Comparison of ENCODE assay signal across 8 cellular contexts in the genomic region with DNA sequence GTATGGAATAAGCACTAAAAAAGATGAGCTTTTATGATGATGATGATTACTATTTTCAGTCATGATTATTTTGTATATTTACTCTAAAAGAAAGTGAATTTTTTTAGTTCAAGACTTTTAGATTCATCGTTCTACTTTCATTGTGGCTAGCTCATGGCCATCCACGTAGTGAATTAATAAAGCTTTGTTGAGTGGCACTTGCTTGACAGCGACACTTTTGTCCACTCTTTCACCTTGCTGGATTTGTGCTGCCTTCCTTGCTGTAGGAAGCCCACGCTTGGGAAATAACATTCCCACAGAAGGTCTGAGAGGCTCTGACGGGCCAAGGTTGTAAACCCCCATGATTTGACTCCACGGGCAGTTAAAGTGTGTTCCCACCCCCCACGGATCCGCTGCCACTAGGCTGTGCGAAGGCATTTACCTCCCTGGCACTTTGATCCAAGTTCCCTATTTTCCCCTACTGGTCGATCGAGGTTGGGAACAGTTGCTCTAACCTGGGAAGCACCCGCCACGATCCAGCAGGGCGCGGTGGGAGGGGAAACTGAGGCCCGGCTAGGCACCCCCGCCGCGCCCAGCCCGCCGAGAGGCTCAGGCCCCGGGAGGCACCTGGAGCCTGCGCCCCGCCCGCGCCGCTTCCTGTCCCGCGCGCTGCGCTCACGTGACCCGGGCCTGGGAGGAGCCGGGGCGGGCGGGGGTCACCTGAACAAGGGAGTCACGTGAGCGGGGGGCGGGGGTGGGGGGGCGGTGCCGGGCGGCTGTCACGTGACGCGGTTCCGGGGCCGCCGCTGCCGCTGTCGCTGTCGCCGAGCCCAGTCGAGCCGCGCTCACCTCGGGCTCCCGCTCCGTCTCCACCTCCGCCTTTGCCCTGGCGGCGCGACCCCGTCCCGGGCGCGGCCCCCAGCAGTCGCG. TPM values are rescaled to one million over a fixed set of nuclear protein-coding genes. Genes with fewer than 3 reads are reported as not detected.
A peak's percentile ranks its signal among the peaks of the same experiment; 100 is the strongest.
DNase-seq lines count a peak whose midpoint lies in the region; TF ChIP-seq lines count a peak whose summit lies in the region.

A gene with protein sequence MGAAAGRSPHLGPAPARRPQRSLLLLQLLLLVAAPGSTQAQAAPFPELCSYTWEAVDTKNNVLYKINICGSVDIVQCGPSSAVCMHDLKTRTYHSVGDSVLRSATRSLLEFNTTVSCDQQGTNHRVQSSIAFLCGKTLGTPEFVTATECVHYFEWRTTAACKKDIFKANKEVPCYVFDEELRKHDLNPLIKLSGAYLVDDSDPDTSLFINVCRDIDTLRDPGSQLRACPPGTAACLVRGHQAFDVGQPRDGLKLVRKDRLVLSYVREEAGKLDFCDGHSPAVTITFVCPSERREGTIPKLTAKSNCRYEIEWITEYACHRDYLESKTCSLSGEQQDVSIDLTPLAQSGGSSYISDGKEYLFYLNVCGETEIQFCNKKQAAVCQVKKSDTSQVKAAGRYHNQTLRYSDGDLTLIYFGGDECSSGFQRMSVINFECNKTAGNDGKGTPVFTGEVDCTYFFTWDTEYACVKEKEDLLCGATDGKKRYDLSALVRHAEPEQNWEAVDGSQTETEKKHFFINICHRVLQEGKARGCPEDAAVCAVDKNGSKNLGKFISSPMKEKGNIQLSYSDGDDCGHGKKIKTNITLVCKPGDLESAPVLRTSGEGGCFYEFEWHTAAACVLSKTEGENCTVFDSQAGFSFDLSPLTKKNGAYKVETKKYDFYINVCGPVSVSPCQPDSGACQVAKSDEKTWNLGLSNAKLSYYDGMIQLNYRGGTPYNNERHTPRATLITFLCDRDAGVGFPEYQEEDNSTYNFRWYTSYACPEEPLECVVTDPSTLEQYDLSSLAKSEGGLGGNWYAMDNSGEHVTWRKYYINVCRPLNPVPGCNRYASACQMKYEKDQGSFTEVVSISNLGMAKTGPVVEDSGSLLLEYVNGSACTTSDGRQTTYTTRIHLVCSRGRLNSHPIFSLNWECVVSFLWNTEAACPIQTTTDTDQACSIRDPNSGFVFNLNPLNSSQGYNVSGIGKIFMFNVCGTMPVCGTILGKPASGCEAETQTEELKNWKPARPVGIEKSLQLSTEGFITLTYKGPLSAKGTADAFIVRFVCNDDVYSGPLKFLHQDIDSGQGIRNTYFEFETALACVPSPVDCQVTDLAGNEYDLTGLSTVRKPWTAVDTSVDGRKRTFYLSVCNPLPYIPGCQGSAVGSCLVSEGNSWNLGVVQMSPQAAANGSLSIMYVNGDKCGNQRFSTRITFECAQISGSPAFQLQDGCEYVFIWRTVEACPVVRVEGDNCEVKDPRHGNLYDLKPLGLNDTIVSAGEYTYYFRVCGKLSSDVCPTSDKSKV (N-terminal part only) (plus strand): TSS at position 788 of the 909 bp plus-strand sequence. CDS start 165 bp downstream, outside the sequence.

- no peaks in the 10 kb centered on the region for H3F3A ChIP-seq in OCI-LY1 (ENCODE audit: insufficient read depth, low read length)

- H3K4me3 ChIP-seq in OCI-LY1 (ENCODE audit: low read depth, low read length, poor library complexity, severe bottlenecking), result peak within 1 kb of the TSS; percentile 72

- H3K79me2 ChIP-seq in OCI-LY1 (ENCODE audit: insufficient read depth, low read length), result no peaks in the 10 kb centered on the region

- peak within 1 kb of the TSS; percentile 94 for H3K4me2 ChIP-seq in OCI-LY1 (ENCODE audit: low read length)

- H3K4me1 ChIP-seq in OCI-LY1 (ENCODE audit: insufficient read depth, low read length, severe bottlenecking), result peaks cover 17% of the 10 kb centered on the region

- H3K9ac ChIP-seq in OCI-LY1 (ENCODE audit: low read length), result peak within 1 kb of the TSS; percentile 86

- H3K9me2 ChIP-seq in OCI-LY1 (ENCODE audit: low read depth, low read length), result no peaks in the 10 kb centered on the region

- peak within 1 kb of the TSS; percentile 97 for H3K27ac Mint-ChIP-seq in endothelial cell (ENCODE audit: unreplicated experiment)

- H3K9me3 Mint-ChIP-seq in endothelial cell (ENCODE audit: unreplicated experiment), result no peaks in the 10 kb centered on the region

- no peak for TF ChIP-seq CTCF in GM20000 (IDR thresholded peaks at IDR 0.05; ENCODE audit: extremely low read depth, missing control alignments)
- TF ChIP-seq CTCF in OCI-LY1 (IDR thresholded peaks at IDR 0.05; ENCODE audit: low read length), result no peak
- TF ChIP-seq CTCF in endothelial cell (IDR thresholded peaks at IDR 0.05; ENCODE audit: unreplicated experiment), result peak; percentile 18

- H3K27ac ChIP-seq in OCI-LY1 (ENCODE audit: low read depth, low read length, poor library complexity, severe bottlenecking), result no peak within 1 kb of the TSS

- no peaks in the 10 kb centered on the region for H3K9me3 ChIP-seq in OCI-LY1 (ENCODE audit: low read length)

- H4K20me1 ChIP-seq in OCI-LY1 (ENCODE audit: insufficient read depth, low read length), result no peaks in the 10 kb centered on the region

- peak within 1 kb of the TSS; percentile 96 for H3K4me3 Mint-ChIP-seq in endothelial cell (ENCODE audit: unreplicated experiment)

- H3K36me3 Mint-ChIP-seq in endothelial cell (ENCODE audit: low read depth, unreplicated experiment), result peaks cover 6% of the 10 kb centered on the region

- peaks cover 14% of the 10 kb centered on the region for H3K27me3 Mint-ChIP-seq in endothelial cell (ENCODE audit: unreplicated experiment)

- H2AFZ ChIP-seq in OCI-LY1 (ENCODE audit: low read length), result no peak within 1 kb of the TSS

- DNase-seq in Caki2 (ENCODE audit: low read depth) (peak; percentile 64), GM20000 (ENCODE audit: low spot score) (peak; percentile 99), HT-29 (ENCODE audit: low spot score) (peak; percentile 85), endothelial cell (ENCODE audit: low spot score) (peak; percentile 86), midbrain (lab: John Stamatoyannopoulos, UW) (peak; percentile 89)
- DNase-seq in activated CD8-positive, alpha-beta memory T cell treated with anti-CD3 and anti-CD28 coated beads, Interleukin-2, amount 50 U/mL, for 48 hours, result peak; percentile 95
- peak; percentile 93 to 94 for DNase-seq in stimulated activated CD8-positive, alpha-beta memory T cell treated with anti-CD3 and anti-CD28 coated beads, Interleukin-15, amount 100 ng/mL, for 48 hours (ENCODE audit: low read depth in 2 of 2)

- H3K4me1 Mint-ChIP-seq in endothelial cell (ENCODE audit: unreplicated experiment), result peaks cover 31% of the 10 kb centered on the region

- H3K27me3 ChIP-seq in OCI-LY1 (ENCODE audit: insufficient read depth, low read length), result no peaks in the 10 kb centered on the region

- no peaks in the 10 kb centered on the region for H3K36me3 ChIP-seq in OCI-LY1 (ENCODE audit: insufficient read depth, low read length)

- in situ Hi-C loops in Caki2 (cut with HindIII; ENCODE audit: low pct_unique_long_range_greater_than_20kb, low sequenced_read_pairs), result no loop called here

RNA-seq across cellular contexts. Expression of the gene that starts here (rescaled TPM):
- total RNA-seq in Caki2 (2014; rRNA removed; shearing (Covaris generic); ENCODE audit: low replicate concordance), result 42.8 and 58.9 TPM in 2 replicates
- total RNA-seq in HT-29 (2014; rRNA removed; shearing (Covaris generic)), result 37.7 and 51.2 TPM in 2 replicates
- total RNA-seq in endothelial cell (ENCODE audit: unreplicated experiment), result 108 TPM
